Comparison of ENCODE assay signal across 28 cellular contexts in genomic region chrX:104523858-104524257, GRCh38. TPM values are rescaled to one million over a fixed set of nuclear protein-coding genes. Genes with fewer than 3 reads are reported as not detected.
"Had no signal": no experiment of that assay in that cellular context is flagged by ENCODE, and none has a peak within 500 bp of the region (broad histone marks: within the 10 kb centered on the region; RNA-seq: fewer than 3 reads in every experiment).

No MANE protein-coding gene starts in this region.

- H3K4me3 ChIP-seq: stomach, suprapubic skin, testis, thoracic aorta, thyroid gland, tibial artery, tibial nerve, transverse colon, upper lobe of left lung, upper lobe of right lung, uterus, vagina had no signal

- H3K4me1 ChIP-seq: stomach, suprapubic skin, testis, thyroid gland, tibial artery, tibial nerve, transverse colon, upper lobe of left lung, upper lobe of right lung, uterus, vagina had no signal

- FAIRE-seq: urothelium cell line had no signal

- ATAC-seq: stimulated activated effector memory CD8-positive, alpha-beta T cell treated with anti-CD3 and anti-CD28 coated beads, Interleukin-12 subunit alpha, Interleukin-12 subunit beta, amount 100 ng/mL, for 72 hours; stimulated activated memory B cell treated with anti-CD40 and anti-IgM and Interleukin-4, amounts not matched to agents 10 μg/mL and 1 μg/mL and 100 μg/mL, for 72 hours; stimulated activated naive B cell treated with anti-CD40 and anti-IgM and Interleukin-4, amounts not matched to agents 10 μg/mL and 1 μg/mL and 100 μg/mL, for 72 hours; stimulated activated naive CD8-positive, alpha-beta T cell treated with anti-CD3 and anti-CD28 coated beads, Interleukin-15, amount 100 ng/mL, for 72 hours; stimulated activated naive CD8-positive, alpha-beta T cell treated with anti-CD3 and anti-CD28 coated beads, Interleukin-15, Interleukin-2, amounts not matched to agents 100 U/mL and 50 U/mL, for 24 hours; upper lobe of right lung had no signal

- DNase-seq: stimulated activated CD4-positive, alpha-beta T cell treated with anti-CD3 and anti-CD28 coated beads, Interleukin-2, amount 100 ng/mL, for 48 hours; stimulated activated CD4-positive, alpha-beta T cell treated with anti-CD3 and anti-CD28 coated beads, Interleukin-4, amount 100 ng/mL, for 1 hour; stimulated activated CD4-positive, alpha-beta T cell treated with anti-CD3 and anti-CD28 coated beads, Interleukin-4, amount 100 ng/mL, for 24 hours; stimulated activated CD4-positive, alpha-beta T cell treated with anti-CD3 and anti-CD28 coated beads, Interleukin-4, amount 100 ng/mL, for 4 hours; stimulated activated CD8-positive, alpha-beta memory T cell treated with anti-CD3 and anti-CD28 coated beads, Interleukin-4, amount 100 ng/mL, for 48 hours; stimulated activated naive B cell treated with anti-CD40 and anti-IgM and Interleukin-4, amounts not matched to agents 10 μg/mL and 1 μg/mL and 100 μg/mL, for 72 hours; stimulated activated naive CD4-positive, alpha-beta T cell; stimulated activated naive CD4-positive, alpha-beta T cell treated with Interleukin-2 at 50 U/mL for 16 hours; stimulated activated naive CD8-positive, alpha-beta T cell treated with anti-CD3 and anti-CD28 coated beads, Interleukin-15, amount 100 ng/mL, for 72 hours; stimulated activated naive CD8-positive, alpha-beta T cell treated with anti-CD3 and anti-CD28 coated beads, Interleukin-15, Interleukin-2, amounts not matched to agents 100 U/mL and 50 U/mL, for 24 hours; stomach; substantia nigra; testis; thyroid gland; tibial artery; transverse colon; trophoblast cell; upper lobe of left lung; upper lobe of right lung; uterus had no signal

- H3K9me3 ChIP-seq: suprapubic skin, testis, thoracic aorta, thyroid gland, transverse colon, upper lobe of right lung, uterus, vagina had no signal

- H3K27ac ChIP-seq: stomach, suprapubic skin, testis, thoracic aorta, thyroid gland, tibial artery, tibial nerve, transverse colon, upper lobe of left lung, upper lobe of right lung, uterus, vagina had no signal

RNA-seq across cellular contexts. Expression of gene IL1RAPL2, which starts 42.1 kb away (rescaled TPM):
- polyA plus RNA-seq: stomach, thymus had no signal
